Comparison of ENCODE assay signal across 22 cellular contexts in genomic region chr7:113519447-113519846, GRCh38.
"Had no signal": no experiment of that assay in that cellular context is flagged by ENCODE, and none has a peak within 500 bp of the region (broad histone marks: within the 10 kb centered on the region; RNA-seq: fewer than 3 reads in every experiment).

No MANE protein-coding gene starts in this region.

- H3K79me2 ChIP-seq: parathyroid adenoma had no signal

- H3K36me3 ChIP-seq: cardiac muscle cell, left lung, right lobe of liver, thyroid gland, upper lobe of right lung had no signal

- H2AFZ ChIP-seq: parathyroid adenoma had no signal

- DNase-seq: activated CD4-positive, alpha-beta memory T cell treated with anti-CD3 and anti-CD28 coated beads, Interleukin-2, amount 10 ng/mL, durations not matched to agents 7 days and 5 days; activated CD4-positive, alpha-beta T cell treated with anti-CD3 and anti-CD28 coated beads, Interleukin-2, amount 10 ng/mL, durations not matched to agents 24 days and 14 days; activated CD8-positive, alpha-beta memory T cell treated with anti-CD3 and anti-CD28 coated beads, Interleukin-2, amount 10 ng/mL, durations not matched to agents 7 days and 5 days; activated effector memory CD4-positive, alpha-beta T cell treated with anti-CD3 and anti-CD28 coated beads, Interleukin-2, amount 50 U/mL, for 16 hours; activated naive CD4-positive, alpha-beta T cell treated with anti-CD3 and anti-CD28 coated beads, Interleukin-2, amount 10 ng/mL, durations not matched to agents 7 days and 5 days; activated T-cell treated with anti-CD3 and anti-CD28 coated beads for 4 hours; amygdala; effector CD4-positive, alpha-beta T cell; foreskin melanocyte; left lung; naive B cell; nucleus accumbens; right lobe of liver; stimulated activated CD4-positive, alpha-beta T cell treated with anti-CD3 and anti-CD28 coated beads, Interleukin-1b, Interleukin-23, amount 100 ng/mL, for 48 hours; substantia nigra; thyroid gland; upper lobe of right lung had no signal

- H3K27ac ChIP-seq: cardiac muscle cell, left lung, parathyroid adenoma, right lobe of liver, skin epidermis, thyroid gland, upper lobe of right lung had no signal

- H3K9ac ChIP-seq: parathyroid adenoma had no signal

- H3K4me3 ChIP-seq: cardiac muscle cell, left lung, lung, right lobe of liver, skin epidermis, thyroid gland, upper lobe of right lung had no signal

- H3K27me3 ChIP-seq: cardiac muscle cell, left lung, thyroid gland, upper lobe of right lung had no signal

- H3K9me3 ChIP-seq: right lobe of liver, thyroid gland, upper lobe of right lung had no signal

- H3K4me1 ChIP-seq: left lung, parathyroid adenoma, right lobe of liver, thyroid gland, upper lobe of right lung had no signal

- ATAC-seq: activated CD8-positive, alpha-beta memory T cell treated with anti-CD3 and anti-CD28 coated beads, Interleukin-2, amount 10 ng/mL, durations not matched to agents 7 days and 5 days; left lung; right lobe of liver; upper lobe of right lung had no signal

- FAIRE-seq: endometrium had no signal
